Comparison of ENCODE assay signal across 8 cellular contexts in genomic region chr3:129183569-129184395, GRCh38. TPM values are rescaled to one million over a fixed set of nuclear protein-coding genes. Genes with fewer than 3 reads are reported as not detected.
DNase-seq lines count a peak whose midpoint lies in the region; ATAC-seq and TF ChIP-seq lines count a peak whose summit lies in the region.

TSS of gene CNBP (minus strand) at chr3:129183896. CDS start at chr3:129171757, 12,139 bp downstream.

- H3K36me3 ChIP-seq in PC-3 (ENCODE audit: low read depth, low read length): peaks cover 19% of the 10 kb centered on the region

- no peaks in the 10 kb centered on the region for H3K9me3 ChIP-seq in PC-3 (ENCODE audit: low read length)

- no TSS peak for BruUV-seq in PC-3 (replicated peaks; lab: Mats Ljungman, UMichigan)

- H2AFZ ChIP-seq in PC-3 (ENCODE audit: low read length): peak within 1 kb of the TSS; percentile 61; the same call in 1 of the 2 replicates

- peaks cover 75% of the 10 kb centered on the region for H3K79me2 ChIP-seq in PC-3 (ENCODE audit: low read length)

- H3K4me1 ChIP-seq in PC-3 (ENCODE audit: insufficient read depth, low read length): peaks cover 30% of the 10 kb centered on the region

- POLR2A ChIA-PET in PC-3 (lab: Charles Lee; ENCODE audit: unreplicated experiment): interaction anchor here (0.6 kb wide), 1 partner anchor 453 kb away, joined by 5 read pairs; no protein-coding TSS in a partner anchor

- H3K9ac ChIP-seq in PC-3 (ENCODE audit: low read length): peak within 1 kb of the TSS; percentile 100

- H3K27ac ChIP-seq in PC-3 (ENCODE audit: low read length): peak within 1 kb of the TSS; percentile 90
- peak within 1 kb of the TSS; percentile 85 for H3K27ac ChIP-seq in epithelial cell of prostate

- peaks cover 36% of the 10 kb centered on the region for H4K20me1 ChIP-seq in PC-3 (ENCODE audit: low read length)

- no peaks in the 10 kb centered on the region for H3K9me2 ChIP-seq in PC-3 (replicated peaks; ENCODE audit: low read length)

- H3K27me3 ChIP-seq in PC-3 (ENCODE audit: low read length): no peaks in the 10 kb centered on the region

- peak; percentile 85 for DNase-seq in DMS153 (lab: John Stamatoyannopoulos, UW)
- peak; percentile 92 for DNase-seq in Jurkat, Clone E6-1 (ENCODE audit: low read depth, low spot score)
- peak; percentile 92 for DNase-seq in PC-3
- DNase-seq in activated T-cell treated with anti-CD3 and anti-CD28 coated beads for 48 hours (ENCODE audit: low read depth): peak; percentile 94
- peak; percentile 75 for DNase-seq in epithelial cell of prostate (ENCODE audit: low read depth, low spot score)
- peak; percentile 94 for DNase-seq in mucosa of gallbladder (ENCODE audit: low spot score)
- peak; percentile 88 for DNase-seq in stimulated activated CD8-positive, alpha-beta memory T cell treated with anti-CD3 and anti-CD28 coated beads, Interleukin-4, amount 100 ng/mL, for 24 hours (ENCODE audit: low read depth)

- intact Hi-C loops in PC-3 (cut with micrococcal nuclease): loop anchor here (1.0 to 5.0 kb wide), 3 partner anchors 28 to 62 kb away; no protein-coding TSS in a partner anchor

- CTCF ChIA-PET in PC-3 (lab: Charles Lee): interaction anchor here (1.8 kb wide), 1 partner anchor 61 kb away, joined by 4 read pairs; no protein-coding TSS in a partner anchor

- peak within 1 kb of the TSS; percentile 99 for H3K4me2 ChIP-seq in PC-3 (ENCODE audit: low read length)

- no peaks in the 10 kb centered on the region for H3F3A ChIP-seq in PC-3 (ENCODE audit: low read length, unreplicated experiment)

- no peak for TF ChIP-seq CTCF in PC-3 (conservative IDR thresholded peaks at IDR 0.05; ENCODE audit: low read depth, low read length)

- ATAC-seq in GM21619 (IDR thresholded peaks at IDR 0.05; ENCODE audit: unreplicated experiment) (peak; percentile 91), PC-3 (peak; percentile 95)

- H3K4me3 ChIP-seq in Jurkat, Clone E6-1 (ENCODE audit: low read length): peak within 1 kb of the TSS; percentile 69
- H3K4me3 ChIP-seq in PC-3 (ENCODE audit: low read length): peak within 1 kb of the TSS; percentile 84

RNA-seq across cellular contexts. Expression of gene CNBP, which starts in this region (rescaled TPM):
- polyA plus RNA-seq in Jurkat, Clone E6-1 (2012; ENCODE audit: insufficient read depth, insufficient read length): 365 TPM
- total RNA-seq in PC-3 (2014; rRNA removed) (220 and 267 TPM in 2 replicates), mucosa of gallbladder (315 TPM)

Comparison
In these comparisons a context has a peak if more than half of its experiments do, and no peak if none do; other contexts are left out.
1. Peak in every context shown above with its lines: DNase-seq, ATAC-seq, H3K4me3 ChIP-seq and H3K27ac ChIP-seq.